In the genomic region with DNA sequence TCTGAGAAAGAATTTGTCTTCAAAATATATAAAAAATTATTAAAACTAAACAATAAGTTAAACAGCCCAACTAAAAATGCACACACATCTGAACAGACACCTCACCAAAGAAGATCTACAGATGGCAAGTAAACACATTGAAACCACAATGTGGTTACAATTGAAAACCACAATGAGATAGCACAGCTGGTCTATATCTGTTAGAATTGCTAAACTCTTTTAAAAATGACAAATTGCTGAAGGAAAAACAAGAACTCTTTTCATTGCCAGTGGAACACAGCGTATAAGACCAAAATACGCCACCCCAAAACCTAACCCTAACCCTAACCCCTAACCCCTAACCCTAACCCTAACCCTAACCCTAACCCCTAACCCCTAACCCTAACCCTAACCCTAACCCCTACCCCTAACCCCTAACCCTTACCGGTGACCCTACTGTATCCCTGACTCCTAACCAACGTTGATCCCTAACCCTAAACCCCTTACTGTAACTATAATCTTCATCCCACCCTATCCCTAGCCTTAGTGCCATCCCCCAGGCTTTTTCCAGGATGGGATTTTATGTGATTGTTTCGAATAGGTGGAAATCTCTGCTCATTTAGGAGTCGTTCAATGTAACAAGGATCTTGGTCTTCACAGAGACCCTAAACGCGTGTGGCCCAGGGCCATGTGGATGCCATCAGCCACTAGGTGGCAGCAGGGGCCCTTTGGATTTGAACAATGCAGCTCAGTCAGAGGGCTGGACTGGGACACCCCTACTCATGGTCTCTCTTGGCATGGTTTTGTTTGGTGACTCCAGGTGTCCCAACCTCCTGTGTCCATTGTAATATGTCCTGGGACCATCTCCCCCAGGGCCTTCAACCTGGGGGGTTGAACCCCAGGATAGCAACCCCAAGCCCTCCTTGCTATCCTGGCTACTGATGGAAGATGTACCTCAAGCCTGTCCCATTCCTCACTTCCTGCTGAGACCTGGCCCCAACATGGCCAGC, we compare ENCODE assay signal across 8 cellular contexts. TPM values are rescaled to one million over a fixed set of nuclear protein-coding genes. Genes with fewer than 3 reads are reported as not detected.
A peak's percentile ranks its signal among the peaks of the same experiment; 100 is the strongest.
DNase-seq lines count a peak whose midpoint lies in the region; ATAC-seq, FAIRE-seq and TF ChIP-seq lines count a peak whose summit lies in the region.
"Not testable (repeated sequence)": the region's sequence is repeated elsewhere in the genome, so short reads cannot be mapped to it uniquely, and the experiment has no call there.

No MANE protein-coding gene starts in this region.

- H3K27ac ChIP-seq in heart right ventricle = not testable (repeated sequence)
- peak overlapping the region; percentile 36 for H3K27ac ChIP-seq in neutrophil

- FAIRE-seq in bronchial epithelial cell (lab: Jason Lieb, UNC) = peak; percentile 55

- not testable (repeated sequence) for DNase-seq in AG09309 (ENCODE audit: low read depth); bronchial epithelial cell (ENCODE audit: low read depth)
- peak; percentile 68 for DNase-seq in activated T-cell treated with anti-CD3 and anti-CD28 coated beads, Interleukin-2, amount 50 U/mL, for 4 hours
- peak; percentile 8 to 26 for DNase-seq in heart right ventricle
- DNase-seq in stimulated activated CD8-positive, alpha-beta memory T cell treated with anti-CD3 and anti-CD28 coated beads, Interleukin-4, amount 100 ng/mL, for 24 hours (ENCODE audit: low read depth) = peak; percentile 41

- peak; percentile 28 for ATAC-seq in GM18867 (IDR thresholded peaks at IDR 0.05; ENCODE audit: unreplicated experiment)
- peak; percentile 93 for ATAC-seq in SK-N-SH treated with all-trans-retinoic acid at 6 μM for 48 hours
- ATAC-seq in activated T-cell treated with anti-CD3 and anti-CD28 coated beads, Interleukin-2, amount 50 U/mL, for 4 hours = peak; percentile 63 to 85
- peak in 7 of 8 donors; percentile 65 to 78 (median 71) for ATAC-seq in heart right ventricle

- H3K36me3 Mint-ChIP-seq in activated T-cell treated with anti-CD3 and anti-CD28 coated beads, Interleukin-2, amount 50 U/mL, for 4 hours (ENCODE audit: insufficient read depth) = not testable (repeated sequence)

- H3K9me3 ChIP-seq in heart right ventricle, neutrophil: not testable (repeated sequence)

- 49 to 69% methylated on average over 4 to 6 of the region's 8 CpGs for WGBS in heart right ventricle, 2 donors

- not testable (repeated sequence) for H3K4me1 ChIP-seq in heart right ventricle; neutrophil (ENCODE audit: control insufficient read depth in 1 of 2, insufficient read depth in 1 of 2, low read depth in 1 of 2, low read length in 1 of 2)

- H3K4me3 ChIP-seq in AG09309 (ENCODE audit: control insufficient read depth, low read depth, low read length); bronchial epithelial cell (ENCODE audit: low read depth, low read length); heart right ventricle; neutrophil (ENCODE audit: low read depth in 1 of 2, low read length in 1 of 2): not testable (repeated sequence)

- not testable (repeated sequence) for H3K36me3 ChIP-seq in bronchial epithelial cell (ENCODE audit: control insufficient read depth, insufficient read depth, low read length); heart right ventricle; neutrophil

- H3K4me1 Mint-ChIP-seq in activated T-cell treated with anti-CD3 and anti-CD28 coated beads, Interleukin-2, amount 50 U/mL, for 4 hours (ENCODE audit: low read depth) = not testable (repeated sequence)

- H3K27me3 ChIP-seq in bronchial epithelial cell (ENCODE audit: control insufficient read depth, insufficient read depth, low read length); heart right ventricle; neutrophil: not testable (repeated sequence)

- not testable (repeated sequence) for H3K9me3 Mint-ChIP-seq in activated T-cell treated with anti-CD3 and anti-CD28 coated beads, Interleukin-2, amount 50 U/mL, for 4 hours

- intact Hi-C loops in heart right ventricle (cut with DNase I) = not testable (repeated sequence)

- peak; percentile 35 for TF ChIP-seq CTCF in AG09309 (IDR thresholded peaks at IDR 0.05; ENCODE audit: control insufficient read depth, insufficient read depth, low read depth, low read length, missing control alignments)
- peak; percentile 24 for TF ChIP-seq CTCF in bronchial epithelial cell (IDR thresholded peaks at IDR 0.05; ENCODE audit: insufficient read depth, low read length, severe bottlenecking)
- peak in 7 of 9 donors; percentile 32 to 60 (median 46) for TF ChIP-seq CTCF in heart right ventricle (IDR thresholded peaks at IDR 0.05)
- TF ChIP-seq CTCF in neutrophil (IDR thresholded peaks at IDR 0.05) = peak; percentile 10

- not testable (repeated sequence) for H3K27me3 Mint-ChIP-seq in activated T-cell treated with anti-CD3 and anti-CD28 coated beads, Interleukin-2, amount 50 U/mL, for 4 hours (ENCODE audit: low read depth)

- not testable (repeated sequence) for H3K4me3 Mint-ChIP-seq in activated T-cell treated with anti-CD3 and anti-CD28 coated beads, Interleukin-2, amount 50 U/mL, for 4 hours

RNA-seq across cellular contexts. Expression of a gene that starts 1.1 kb away (rescaled TPM):
- total RNA-seq in activated T-cell treated with anti-CD3 and anti-CD28 coated beads, Interleukin-2, amount 50 U/mL, for 4 hours = not detected
- total RNA-seq in bronchial epithelial cell (not detected in 2 replicates), heart right ventricle (not detected)
- polyA plus RNA-seq in heart right ventricle = not detected

RNA-seq across cellular contexts. Expression of a gene that starts 15.4 kb away (rescaled TPM):
- 10 to 100 TPM; 41.1 to 46.1 (median 42.6) TPM for total RNA-seq in activated T-cell treated with anti-CD3 and anti-CD28 coated beads, Interleukin-2, amount 50 U/mL, for 4 hours
- 16.0 and 16.3 TPM in 2 replicates for total RNA-seq in bronchial epithelial cell
- total RNA-seq in heart right ventricle = 10 to 100 TPM; 18.7 to 32.0 (median 20.7) TPM
- polyA plus RNA-seq in heart right ventricle = 10 to 100 TPM; 12.4 to 23.5 TPM

RNA-seq across cellular contexts. Expression of a gene that starts 15.7 kb away (rescaled TPM):
- 100 to 1,000 TPM; 145 to 152 (median 151) TPM for total RNA-seq in activated T-cell treated with anti-CD3 and anti-CD28 coated beads, Interleukin-2, amount 50 U/mL, for 4 hours
- total RNA-seq in bronchial epithelial cell (106 and 170 TPM in 2 replicates), heart right ventricle (10 to 100 TPM; 38.4 to 82.1 (median 59.5) TPM)
- 10 to 100 TPM; 38.6 to 76.4 TPM for polyA plus RNA-seq in heart right ventricle

RNA-seq across cellular contexts. Expression of a gene that starts 44.4 kb away (rescaled TPM):
- total RNA-seq in activated T-cell treated with anti-CD3 and anti-CD28 coated beads, Interleukin-2, amount 50 U/mL, for 4 hours = 10 to 100 TPM in 1 of 3 donors, 1 to 10 TPM in 2; 7.0 to 12.6 (median 8.3) TPM
- total RNA-seq in bronchial epithelial cell (7.9 and 9.9 TPM in 2 replicates), heart right ventricle (10 to 100 TPM; 33.1 to 50.2 (median 35.5) TPM)
- 10 to 100 TPM; 18.5 to 23.3 TPM for polyA plus RNA-seq in heart right ventricle

RNA-seq across cellular contexts. Expression of a gene that starts 45.0 kb away (rescaled TPM):
- total RNA-seq in activated T-cell treated with anti-CD3 and anti-CD28 coated beads, Interleukin-2, amount 50 U/mL, for 4 hours = 100 to 1,000 TPM; 348 to 399 (median 390) TPM
- 146 and 171 TPM in 2 replicates for total RNA-seq in bronchial epithelial cell
- total RNA-seq in heart right ventricle = 100 to 1,000 TPM in 3 of 10 donors, 10 to 100 TPM in 7; 78.7 to 110 (median 90.4) TPM
- 100 to 1,000 TPM; 129 to 163 TPM for polyA plus RNA-seq in heart right ventricle

Comparison
In these comparisons a context has a peak if more than half of its experiments do, and no peak if none do; other contexts are left out.
1. ATAC-seq: peak in every context shown above with its lines; median percentile 93 in SK-N-SH treated with all-trans-retinoic acid at 6 μM for 48 hours; 74 in activated T-cell treated with anti-CD3 and anti-CD28 coated beads, Interleukin-2, amount 50 U/mL, for 4 hours; 71 in heart right ventricle; 28 in GM18867.